ENCODE assay signal across 16 cellular contexts in genomic region chr9:134367061-134367460, GRCh38. TPM values are rescaled to one million over a fixed set of nuclear protein-coding genes. Genes with fewer than 3 reads are reported as not detected.
DNase-seq lines count a peak whose midpoint lies in the region; ATAC-seq, FAIRE-seq and TF ChIP-seq lines count a peak whose summit lies in the region.
"Had no signal": no experiment of that assay in that cellular context is flagged by ENCODE, and none has a peak within 500 bp of the region (broad histone marks: within the 10 kb centered on the region; RNA-seq: fewer than 3 reads in every experiment).

No MANE protein-coding gene starts in this region.

- H3K27me3 Mint-ChIP-seq in progenitor cell of endocrine pancreas (no peaks in the 10 kb centered on the region), endodermal cell (ENCODE audit: insufficient read depth) (no peaks in the 10 kb centered on the region)
- H3K27me3 Mint-ChIP-seq: naive thymus-derived CD4-positive, alpha-beta T cell had no signal

- POLR2A ChIA-PET in A549 (lab: Yijun Ruan, JAX): interaction anchor here (1.3 to 1.6 kb wide), 2 partner anchors 12 to 40 kb away, joined by 12 to 18 read pairs; no protein-coding TSS in a partner anchor

- H3K9me3 Mint-ChIP-seq in progenitor cell of endocrine pancreas (ENCODE audit: low read depth) (no peaks in the 10 kb centered on the region), endodermal cell (no peaks in the 10 kb centered on the region)
- H3K9me3 Mint-ChIP-seq: naive thymus-derived CD4-positive, alpha-beta T cell had no signal

- intact Hi-C loops in esophagus squamous epithelium (cut with DNase I): loop anchor here (10.0 kb wide), 1 partner anchor 68 kb away; no protein-coding TSS in a partner anchor

- ATAC-seq in A549 (no peak), RWPE2 (ENCODE audit: low read depth) (no peak), GM18502 (IDR thresholded peaks at IDR 0.05; ENCODE audit: poor library complexity, unreplicated experiment) (no peak)

- H3K36me3 Mint-ChIP-seq in progenitor cell of endocrine pancreas (ENCODE audit: insufficient read depth) (no peaks in the 10 kb centered on the region), endodermal cell (ENCODE audit: low read depth) (no peaks in the 10 kb centered on the region)
- H3K36me3 Mint-ChIP-seq: naive thymus-derived CD4-positive, alpha-beta T cell had no signal

- H3K4me1 ChIP-seq in A549 (peaks cover 41% of the 10 kb centered on the region), RWPE2 (ENCODE audit: insufficient read depth, poor library complexity, severe bottlenecking) (peaks cover 46% of the 10 kb centered on the region), esophagus squamous epithelium (peaks cover 79 to 96% (median 88%) of the 10 kb centered on the region in 3 donors), BE2C (peaks cover 40% of the 10 kb centered on the region), endodermal cell (ENCODE audit: control insufficient read depth, insufficient read depth, low read length) (peaks cover 5% of the 10 kb centered on the region)

- H3K4me3 Mint-ChIP-seq in progenitor cell of endocrine pancreas (ENCODE audit: low read depth) (no peak overlapping the region), endodermal cell (no peak overlapping the region)

- peaks cover 16% of the 10 kb centered on the region for H3K4me1 Mint-ChIP-seq in progenitor cell of endocrine pancreas (ENCODE audit: low read depth)
- no peaks in the 10 kb centered on the region for H3K4me1 Mint-ChIP-seq in endodermal cell

- WGBS in A549 (ENCODE audit: missing lambda C conversion rate): 85% methylated on average over 11 of the region's 12 CpGs
- 63 to 77% methylated on average over 5 to 10 of the region's 12 CpGs for WGBS in esophagus squamous epithelium, 2 donors
- 83 to 92% methylated on average over 2 to 12 of the region's 12 CpGs for WGBS in endodermal cell (ENCODE audit: insufficient coverage in 1 of 2, insufficient read length in 1 of 2), 2 experiments

- CTCF ChIA-PET in A549 (lab: Yijun Ruan, JAX): interaction anchor here (1.3 to 4.0 kb wide), 7 partner anchors 10 to 196 kb away, joined by 4 to 24 read pairs (median 7); no protein-coding TSS in a partner anchor

- DNase-seq in A549 (ENCODE audit: low read depth in 1 of 2, low spot score in 1 of 2): no peak
- no peak for DNase-seq in RWPE2 (ENCODE audit: low spot score)
- no peak for DNase-seq in esophagus squamous epithelium (lab: John Stamatoyannopoulos, UW)
- DNase-seq in progenitor cell of endocrine pancreas (ENCODE audit: low spot score, unreplicated experiment): no peak
- DNase-seq in BE2C: no peak
- DNase-seq in cerebellar cortex (ENCODE audit: low spot score): no peak
- no peak for DNase-seq in endodermal cell
- DNase-seq: foreskin keratinocyte; HCEC 1CT; naive thymus-derived CD4-positive, alpha-beta T cell; NCI-H2081; NCI-H774; SHP77 treated with DMSO at 0.1 percent for 48 hours had no signal

- H3K4me2 ChIP-seq in A549: peak overlapping the region; percentile 80

- no peak for TF ChIP-seq EP300 in A549 (IDR thresholded peaks at IDR 0.05)

- H3K9me3 ChIP-seq in A549 (no peaks in the 10 kb centered on the region), RWPE2 (ENCODE audit: severe bottlenecking) (no peaks in the 10 kb centered on the region), esophagus squamous epithelium (no peaks in the 10 kb centered on the region), BE2C (no peaks in the 10 kb centered on the region), endodermal cell (ENCODE audit: control insufficient read depth, low read length) (no peaks in the 10 kb centered on the region)
- H3K9me3 ChIP-seq: MG63 had no signal

- H3K36me3 ChIP-seq in RWPE2 (ENCODE audit: low read depth) (no peaks in the 10 kb centered on the region; the same call in 1 of the 2 replicates), esophagus squamous epithelium (no peaks in the 10 kb centered on the region), BE2C (no peaks in the 10 kb centered on the region), endodermal cell (ENCODE audit: control insufficient read depth, insufficient read depth, low read length) (no peaks in the 10 kb centered on the region)
- H3K36me3 ChIP-seq: MG63 had no signal

- no peak for TF ChIP-seq RAD21 in A549 (conservative IDR thresholded peaks at IDR 0.05 in 1 of 2, IDR thresholded peaks at IDR 0.05 in 1 of 2)

- FAIRE-seq in A549 (lab: Jason Lieb, UNC): no peak
- FAIRE-seq: small intestine had no signal

- TF ChIP-seq CTCF in A549 (IDR thresholded peaks at IDR 0.05) (no peak), RWPE2 (IDR thresholded peaks at IDR 0.05; ENCODE audit: poor library complexity, severe bottlenecking) (no peak), esophagus squamous epithelium (IDR thresholded peaks at IDR 0.05) (no peak), progenitor cell of endocrine pancreas (IDR thresholded peaks at IDR 0.05; ENCODE audit: unreplicated experiment) (no peak), BE2C (IDR thresholded peaks at IDR 0.05; ENCODE audit: low read depth, low read length) (no peak), endodermal cell (conservative IDR thresholded peaks at IDR 0.05) (no peak)

- no peak overlapping the region for H3K9ac ChIP-seq in endodermal cell (ENCODE audit: extremely low read depth, low read length, poor library complexity, severe bottlenecking)

- H3K27me3 ChIP-seq in RWPE2 (ENCODE audit: insufficient read depth, poor library complexity, severe bottlenecking) (no peaks in the 10 kb centered on the region), esophagus squamous epithelium (no peaks in the 10 kb centered on the region), BE2C (no peaks in the 10 kb centered on the region), endodermal cell (ENCODE audit: control insufficient read depth, insufficient read depth, low read length, poor library complexity, severe bottlenecking) (no peaks in the 10 kb centered on the region)
- H3K27me3 ChIP-seq: foreskin keratinocyte, MG63 had no signal

- no peak for TF ChIP-seq POLR2A in A549 (IDR thresholded peaks at IDR 0.05; ENCODE audit: low read length)
- no peak for TF ChIP-seq POLR2A in esophagus squamous epithelium (IDR thresholded peaks at IDR 0.05)

- peak overlapping the region; percentile 71 for H3K27ac Mint-ChIP-seq in progenitor cell of endocrine pancreas
- no peak overlapping the region for H3K27ac Mint-ChIP-seq in endodermal cell
- H3K27ac Mint-ChIP-seq: naive thymus-derived CD4-positive, alpha-beta T cell had no signal

- peak overlapping the region; percentile 88 to 90 for H3K27ac ChIP-seq in A549
- peak overlapping the region; percentile 87 for H3K27ac ChIP-seq in RWPE2 (ENCODE audit: poor library complexity, severe bottlenecking)
- peak overlapping the region; percentile 88 to 94 (median 92) for H3K27ac ChIP-seq in esophagus squamous epithelium
- no peak overlapping the region for H3K27ac ChIP-seq in endodermal cell (ENCODE audit: low read depth, low read length)

- H3K4me3 ChIP-seq in A549 (no peak overlapping the region), RWPE2 (ENCODE audit: severe bottlenecking) (no peak overlapping the region), esophagus squamous epithelium (peak overlapping the region in 1 of 4 donors; percentile 30), BE2C (ENCODE audit: low read depth, low read length) (no peak overlapping the region), endodermal cell (ENCODE audit: low read length) (no peak overlapping the region)
- H3K4me3 ChIP-seq: MG63 had no signal

TF ChIP-seq in A549, 52 proteins besides CTCF, POLR2A, EP300 and RAD21:
- no peak for TF ChIP-seq HOXB5 (CRISPR knock-in tag; IDR thresholded peaks at IDR 0.05)
- TF ChIP-seq JUNB (IDR thresholded peaks at IDR 0.05): no peak
- TF ChIP-seq EHMT2 (IDR thresholded peaks at IDR 0.05; ENCODE audit: low read depth): no peak
- TF ChIP-seq ZNF302 (CRISPR knock-in tag; IDR thresholded peaks at IDR 0.05): no peak
- no peak for TF ChIP-seq RFX5 (IDR thresholded peaks at IDR 0.05)
- no peak for TF ChIP-seq CBX8 (IDR thresholded peaks at IDR 0.05)
- TF ChIP-seq CBX2 (IDR thresholded peaks at IDR 0.05; ENCODE audit: borderline replicate concordance, low read depth): no peak
- no peak for TF ChIP-seq FOSL2 (IDR thresholded peaks at IDR 0.05)
- TF ChIP-seq FOSL2 (CRISPR knock-in tag; IDR thresholded peaks at IDR 0.05): no peak
- TF ChIP-seq MAZ (IDR thresholded peaks at IDR 0.05; ENCODE audit: borderline replicate concordance, low read depth, low read length): no peak
- TF ChIP-seq SMC3 (IDR thresholded peaks at IDR 0.05): no peak
- TF ChIP-seq RCOR1 (IDR thresholded peaks at IDR 0.05; ENCODE audit: low read depth, low read length): no peak
- TF ChIP-seq HOXA7 (CRISPR knock-in tag; IDR thresholded peaks at IDR 0.05): no peak
- no peak for TF ChIP-seq PHF8 (IDR thresholded peaks at IDR 0.05; ENCODE audit: borderline replicate concordance, low read depth)
- no peak for TF ChIP-seq TP53 (CRISPR knock-in tag; IDR thresholded peaks at IDR 0.05)
- no peak for TF ChIP-seq KDM1A (IDR thresholded peaks at IDR 0.05; ENCODE audit: low read depth)
- no peak for TF ChIP-seq ZFP36 (IDR thresholded peaks at IDR 0.05; ENCODE audit: borderline replicate concordance, partially characterized antibody)
- TF ChIP-seq FOSB (CRISPR knock-in tag; IDR thresholded peaks at IDR 0.05): no peak

RNA-seq across cellular contexts. Expression of gene RXRA, which starts 40.8 kb away (rescaled TPM):
- polyA plus RNA-seq in A549 (2011; rRNA removed) (6.6 and 10.2 TPM in 2 replicates), A549 (2017; fragmentation: RNase III; extraction: RNeasy Plus Mini Kit Qiagen cat#74134 plus additional on column Dnase treatment) (22.0 to 23.9 TPM (median 22.5 TPM) in 3 replicates)
- polyA plus RNA-seq in A549 (2012; cell fraction: cytosol; rRNA removed): 16.7 and 21.8 TPM in 2 replicates
- polyA plus RNA-seq in A549 (2012; cell fraction: nucleus; rRNA removed): 25.5 and 28.7 TPM in 2 replicates
- 8.2 and 12.5 TPM in 2 replicates for polyA minus RNA-seq in A549 (2011; rRNA and poly(A)+ RNA removed)
- total RNA-seq in esophagus squamous epithelium (10 to 100 TPM; 41.8 to 83.1 (median 50.4) TPM), progenitor cell of endocrine pancreas (58.4 and 64.8 TPM in 2 replicates), endodermal cell (10 to 100 TPM; 58.3 to 70.6 TPM)
- 47.3 TPM for polyA plus RNA-seq in BE2C (2012; ENCODE audit: insufficient read depth, insufficient read length, low read depth)
- 37.4 TPM for polyA plus RNA-seq in endodermal cell (2013, experiment 1 of 2)
- 33.9 TPM for polyA plus RNA-seq in endodermal cell (2013, experiment 2 of 2)
